8 cellular contexts compared by ENCODE assay signal in the genomic region with DNA sequence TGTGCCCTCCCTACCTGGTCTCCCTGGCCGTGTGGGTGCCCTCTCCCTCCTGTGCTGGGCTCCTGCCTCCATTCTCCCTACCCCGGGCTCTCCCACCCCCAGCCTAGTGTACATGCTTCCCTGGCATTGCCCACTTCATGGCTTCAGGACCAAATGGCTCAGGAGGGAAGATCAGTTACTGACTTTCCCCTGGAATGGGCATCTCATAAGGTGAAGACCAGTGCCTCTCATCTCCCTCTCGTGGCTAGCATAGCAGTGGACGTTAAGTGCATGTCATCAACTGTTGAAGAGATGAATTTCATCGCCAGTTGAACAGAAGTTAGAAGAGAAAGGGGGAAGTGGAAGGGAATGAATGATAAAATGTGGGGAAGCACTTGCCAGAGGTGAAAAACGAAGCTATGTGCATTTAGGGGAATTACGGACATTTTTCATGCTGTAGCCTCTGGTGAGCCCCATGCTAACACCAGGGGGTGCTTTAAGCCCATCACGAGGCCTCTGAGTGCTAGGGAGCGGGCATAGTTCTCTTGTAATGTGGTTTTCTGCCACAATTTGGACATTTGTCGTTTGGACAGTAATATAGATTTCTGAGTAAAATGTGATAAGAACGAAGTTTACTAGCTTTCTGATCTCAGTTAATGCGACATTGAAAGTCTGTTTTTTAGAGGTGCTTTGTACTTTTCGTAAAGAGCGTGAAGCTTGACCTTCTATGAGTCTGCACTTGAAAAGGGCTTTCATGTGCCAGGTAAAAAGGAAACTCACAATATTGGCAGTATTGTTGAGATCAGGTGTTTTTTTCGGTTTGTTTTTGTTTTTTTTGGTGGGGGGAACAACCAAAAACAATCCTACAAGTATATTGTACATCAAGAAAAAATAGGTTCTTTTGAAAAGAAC. TPM values are rescaled to one million over a fixed set of nuclear protein-coding genes. Genes with fewer than 3 reads are reported as not detected.
DNase-seq lines count a peak whose midpoint lies in the region; TF ChIP-seq lines count a peak whose summit lies in the region.

No MANE protein-coding gene starts in this region.

- no peak overlapping the region for H3K9ac ChIP-seq in fibroblast of lung (ENCODE audit: insufficient read depth, low read length)

- H3K27me3 ChIP-seq in fibroblast of lung (ENCODE audit: control insufficient read depth, insufficient read depth, low read length) (no peaks in the 10 kb centered on the region), ovary (no peaks in the 10 kb centered on the region), uterus (no peaks in the 10 kb centered on the region)

- no peaks in the 10 kb centered on the region for H4K20me1 ChIP-seq in fibroblast of lung (ENCODE audit: control insufficient read depth, extremely low read depth, insufficient read depth, low read length)

- WGBS in ovary, 3 donors = 43 to 56% (median 51%) methylated on average over 15 of the region's 15 CpGs

- peak; percentile 58 to 80 for DNase-seq in AML-193 (lab: John Stamatoyannopoulos, UW)
- peak; percentile 64 for DNase-seq in GM20000 (ENCODE audit: low spot score)
- peak; percentile 45 for DNase-seq in NCI-H69 (lab: John Stamatoyannopoulos, UW)
- DNase-seq in activated CD8-positive, alpha-beta memory T cell treated with anti-CD3 and anti-CD28 coated beads, Interleukin-2, amount 50 U/mL, for 1 hour (ENCODE audit: extremely low read depth) = peak; percentile 11
- DNase-seq in fibroblast of lung (ENCODE audit: low read depth in 2 of 2) = peak; percentile 58 to 73
- DNase-seq in ovary = peak; percentile 52 to 67 (median 63)
- peak; percentile 62 to 65 for DNase-seq in uterus
- DNase-seq in NCI-H187 treated with DMSO at 0.1 percent for 48 hours (lab: John Stamatoyannopoulos, UW) = no peak

- H3K9me3 ChIP-seq in fibroblast of lung (ENCODE audit: control insufficient read depth, insufficient read depth, low read depth, low read length) = no peaks in the 10 kb centered on the region
- no peaks in the 10 kb centered on the region for H3K9me3 ChIP-seq in ovary
- H3K9me3 ChIP-seq in uterus = no peaks in the 10 kb centered on the region

- H3K4me1 ChIP-seq in fibroblast of lung (ENCODE audit: control insufficient read depth, extremely low read depth, insufficient read depth, low read length) (no peaks in the 10 kb centered on the region), ovary (ENCODE audit: insufficient read depth) (peaks cover 3% of the 10 kb centered on the region), uterus (no peaks in the 10 kb centered on the region)

- no peak overlapping the region for H2AFZ ChIP-seq in fibroblast of lung (ENCODE audit: low read length)

- H3K79me2 ChIP-seq in fibroblast of lung (ENCODE audit: control insufficient read depth, insufficient read depth, low read length) = no peaks in the 10 kb centered on the region

- TF ChIP-seq EP300 in ovary (IDR thresholded peaks at IDR 0.05) = no peak

- H3K36me3 ChIP-seq in fibroblast of lung (ENCODE audit: control insufficient read depth, insufficient read depth, low read length) = no peaks in the 10 kb centered on the region
- no peaks in the 10 kb centered on the region for H3K36me3 ChIP-seq in ovary
- no peaks in the 10 kb centered on the region for H3K36me3 ChIP-seq in uterus

- H3K27ac ChIP-seq in fibroblast of lung (ENCODE audit: insufficient read depth, low read length) (no peak overlapping the region), ovary (no peak overlapping the region), uterus (no peak overlapping the region)

- H3K4me3 ChIP-seq in fibroblast of lung (replicated peaks in 1 of 4; ENCODE audit: control extremely low read depth in 1 of 4, insufficient read depth in 1 of 4, low read depth in 3 of 4, low read length in 4 of 4) (no peak overlapping the region), ovary (no peak overlapping the region), uterus (no peak overlapping the region)

- TF ChIP-seq POLR2A in ovary (IDR thresholded peaks at IDR 0.05) = no peak
- TF ChIP-seq POLR2A in uterus (IDR thresholded peaks at IDR 0.05) = no peak

- peak overlapping the region; percentile 7 for H3K4me2 ChIP-seq in fibroblast of lung (ENCODE audit: extremely low read depth, insufficient read depth, low read length)

- TF ChIP-seq CTCF in GM20000 (IDR thresholded peaks at IDR 0.05; ENCODE audit: extremely low read depth, missing control alignments) = peak; percentile 47
- peak; percentile 90 to 95 for TF ChIP-seq CTCF in fibroblast of lung (conservative IDR thresholded peaks at IDR 0.05 in 1 of 2, IDR thresholded peaks at IDR 0.05 in 1 of 2; ENCODE audit: low read depth in 1 of 2, low read length in 2 of 2)
- peak in 2 of 3 donors; percentile 43 to 66 for TF ChIP-seq CTCF in ovary (IDR thresholded peaks at IDR 0.05)
- TF ChIP-seq CTCF in uterus (IDR thresholded peaks at IDR 0.05) = peak; percentile 70 to 81 (median 75)

- intact Hi-C loops in ovary (cut with DNase I) = loop anchor here in 1 of 4 donors (10.0 kb wide), 1 partner anchor 414 kb away; no protein-coding TSS in a partner anchor
- intact Hi-C loops in uterus (cut with DNase I; ENCODE audit: low total_unique reads) = no loop called here

RNA-seq across cellular contexts. Expression of a gene that starts 50.4 kb away (rescaled TPM):
- total RNA-seq in fibroblast of lung (7.7 and 9.2 TPM in 2 replicates), ovary (10 to 100 TPM in 6 of 7 donors, 1 to 10 TPM in 1; 7.0 to 29.2 (median 19.9) TPM), uterus (10 to 100 TPM; 12.6 to 41.8 (median 27.6) TPM)
- polyA plus RNA-seq in fibroblast of lung (3.9 and 4.9 TPM in 2 replicates), ovary (10 to 100 TPM in 1 of 2 donors, 1 to 10 TPM in 1; 8.5 to 17.0 TPM)
- 11.9 and 16.9 TPM in 2 replicates for polyA plus RNA-seq in fibroblast of lung (2012)
- polyA minus RNA-seq in fibroblast of lung (ENCODE audit: low replicate concordance) = 8.9 and 20.9 TPM in 2 replicates

RNA-seq across cellular contexts. Expression of a gene that starts 56.0 kb away (rescaled TPM):
- total RNA-seq in fibroblast of lung (18.2 and 40.6 TPM in 2 replicates), ovary (10 to 100 TPM in 6 of 7 donors, 1 to 10 TPM in 1; 9.3 to 34.0 (median 30.6) TPM), uterus (10 to 100 TPM in 2 of 4 donors, 1 to 10 TPM in 2; 4.9 to 40.5 (median 18.6) TPM)
- polyA plus RNA-seq in fibroblast of lung (19.3 and 31.1 TPM in 2 replicates), ovary (10 to 100 TPM; 18.2 to 22.6 TPM)
- 26.7 and 44.6 TPM in 2 replicates for polyA plus RNA-seq in fibroblast of lung (2012)
- 26.1 and 39.5 TPM in 2 replicates for polyA minus RNA-seq in fibroblast of lung (ENCODE audit: low replicate concordance)
